8 cellular contexts compared by ENCODE assay signal in genomic region chr11:44861829-44862545, GRCh38.
DNase-seq lines count a peak whose midpoint lies in the region; ATAC-seq lines count a peak whose summit lies in the region.

No MANE protein-coding gene starts in this region.

- peak overlapping the region; percentile 10 to 88 (median 78) for H3K27ac Mint-ChIP-seq in CD4-positive, alpha-beta memory T cell
- H3K27ac Mint-ChIP-seq in T-cell, result peak overlapping the region in 1 of 2 donors; percentile 31

- H3K36me3 ChIP-seq in CD4-positive, alpha-beta memory T cell (ENCODE audit: insufficient read depth, low read length), result no peaks in the 10 kb centered on the region
- H3K36me3 ChIP-seq in adipocyte (ENCODE audit: control insufficient read depth, insufficient read depth, low read length, severe bottlenecking), result no peaks in the 10 kb centered on the region

- H3K9me3 ChIP-seq in CD4-positive, alpha-beta memory T cell (ENCODE audit: control insufficient read depth in 1 of 2, low read length in 2 of 2), result no peaks in the 10 kb centered on the region
- no peaks in the 10 kb centered on the region for H3K9me3 ChIP-seq in adipocyte (ENCODE audit: control insufficient read depth, low read length)

- peak overlapping the region in 1 of 2 donors; percentile 25 for H3K4me3 ChIP-seq in CD4-positive, alpha-beta memory T cell (ENCODE audit: low read length in 2 of 2)
- H3K4me3 ChIP-seq in adipocyte (ENCODE audit: low read length), result no peak overlapping the region

- DNase-seq in CD4-positive, alpha-beta memory T cell, result peak; percentile 74 to 88 (median 77)
- DNase-seq in HK-2 (ENCODE audit: unreplicated experiment) (peak; percentile 91), T-cell (peak; percentile 7 to 77 (median 56)), adipocyte (ENCODE audit: low read depth) (peak; percentile 98), hepatic stellate cell (ENCODE audit: low spot score) (peak; percentile 98), hippocampal formation (lab: John Stamatoyannopoulos, UW) (no peak)
- DNase-seq in stimulated activated CD4-positive, alpha-beta T cell treated with anti-CD3 and anti-CD28 coated beads, Interleukin-12 subunit alpha, Interleukin-12 subunit beta, amount 100 ng/mL, for 48 hours (ENCODE audit: low read depth in 2 of 3, low spot score in 1 of 3), result peak; percentile 75 to 88 (median 83)

- no peaks in the 10 kb centered on the region for H3K9me3 Mint-ChIP-seq in CD4-positive, alpha-beta memory T cell
- no peaks in the 10 kb centered on the region for H3K9me3 Mint-ChIP-seq in T-cell

- peaks cover 43 to 61% (median 54%) of the 10 kb centered on the region in 4 donors for H3K4me1 Mint-ChIP-seq in CD4-positive, alpha-beta memory T cell
- H3K4me1 Mint-ChIP-seq in T-cell, result peaks cover 33 to 55% (median 39%) of the 10 kb centered on the region in 3 donors

- no peaks in the 10 kb centered on the region for H3K27me3 ChIP-seq in CD4-positive, alpha-beta memory T cell (ENCODE audit: insufficient read depth, low read length)
- H3K27me3 ChIP-seq in adipocyte (replicated peaks; ENCODE audit: control insufficient read depth, insufficient read depth, low read length), result peaks cover 24% of the 10 kb centered on the region

- peaks cover 30% of the 10 kb centered on the region in 2 donors for H3K36me3 Mint-ChIP-seq in CD4-positive, alpha-beta memory T cell
- H3K36me3 Mint-ChIP-seq in T-cell, result peaks cover 33% of the 10 kb centered on the region

- H3K27me3 Mint-ChIP-seq in CD4-positive, alpha-beta memory T cell, result no peaks in the 10 kb centered on the region
- H3K27me3 Mint-ChIP-seq in T-cell, result no peaks in the 10 kb centered on the region

- no peak overlapping the region for H3K27ac ChIP-seq in CD4-positive, alpha-beta memory T cell (ENCODE audit: low read depth, low read length)

- ATAC-seq in GM21381 (IDR thresholded peaks at IDR 0.05; ENCODE audit: unreplicated experiment) (peak; percentile 100), T-cell (replicated peaks in 1 of 4) (peak; percentile 93 to 99 (median 98))

- H3K4me3 Mint-ChIP-seq in CD4-positive, alpha-beta memory T cell, result peak overlapping the region in 7 of 8 donors; percentile 33 to 66 (median 60)
- H3K4me3 Mint-ChIP-seq in T-cell, result peak overlapping the region; percentile 0 to 39 (median 37)

- intact Hi-C loops in CD4-positive, alpha-beta memory T cell (cut with micrococcal nuclease), result no loop called here

- H3K4me1 ChIP-seq in CD4-positive, alpha-beta memory T cell (ENCODE audit: insufficient read depth, low read length), result peaks cover 36% of the 10 kb centered on the region
- peaks cover 20% of the 10 kb centered on the region for H3K4me1 ChIP-seq in adipocyte (ENCODE audit: control insufficient read depth, insufficient read depth, low read length)

- POLR2A ChIA-PET in CD4-positive, alpha-beta memory T cell (lab: Charles Lee; ENCODE audit: partially characterized antibody), result interaction anchor here (1.0 to 1.2 kb wide), 2 partner anchors 226 to 293 kb away, joined by 3 read pairs; no protein-coding TSS in a partner anchor
- POLR2A ChIA-PET in T-cell (lab: Charles Lee), result no interaction called here

- peak overlapping the region; percentile 54 for H3K9ac ChIP-seq in adipocyte (ENCODE audit: low read length)

- CTCF ChIA-PET in CD4-positive, alpha-beta memory T cell (lab: Charles Lee; ENCODE audit: partially characterized antibody), result interaction anchor here (1.4 to 1.5 kb wide), 2 partner anchors 9 to 50 kb away, joined by 4 to 8 read pairs; no protein-coding TSS in a partner anchor
- CTCF ChIA-PET in T-cell (lab: Charles Lee), result interaction anchor here in 1 of 2 donors (0.5 to 0.6 kb wide), 3 partner anchors 8 to 249 kb away, joined by 3 to 4 read pairs (median 3); no protein-coding TSS in a partner anchor

Comparison
In these comparisons a context has a peak if more than half of its experiments do, and no peak if none do; other contexts are left out.
1. DNase-seq: peak in CD4-positive, alpha-beta memory T cell (5 of 5), HK-2 (single experiment), T-cell (34 of 34), adipocyte (single experiment), hepatic stellate cell (single experiment) and stimulated activated CD4-positive, alpha-beta T cell treated with anti-CD3 and anti-CD28 coated beads, Interleukin-12 subunit alpha, Interleukin-12 subunit beta, amount 100 ng/mL, for 48 hours (3 of 3); none in hippocampal formation (0 of 2).